In genomic region chr11:119426142-119426541, GRCh38 we compare ENCODE assay signal across 15 cellular contexts. TPM values are rescaled to one million over a fixed set of nuclear protein-coding genes. Genes with fewer than 3 reads are reported as not detected.
"Had no signal": no experiment of that assay in that cellular context is flagged by ENCODE, and none has a peak within 500 bp of the region (broad histone marks: within the 10 kb centered on the region; RNA-seq: fewer than 3 reads in every experiment).

No MANE protein-coding gene starts in this region.

- ATAC-seq: T-cell had no signal

- H3K27ac Mint-ChIP-seq: activated B cell treated with CpG ODN at 0.5 μM for 24 hours; activated naive CD8-positive, alpha-beta T cell; endodermal cell; memory B cell; T-cell had no signal

- H3K27ac ChIP-seq: brain microvascular endothelial cell, left ventricle myocardium inferior, SK-N-MC, upper lobe of left lung had no signal

- H3K4me3 Mint-ChIP-seq: activated B cell treated with CpG ODN at 0.5 μM for 24 hours; activated naive CD8-positive, alpha-beta T cell; endodermal cell; memory B cell; T-cell had no signal

- H3K4me3 ChIP-seq: left ventricle myocardium inferior, SK-N-MC, upper lobe of left lung had no signal

- H3K9me3 Mint-ChIP-seq: activated B cell treated with CpG ODN at 0.5 μM for 24 hours, memory B cell, T-cell had no signal

- DNase-seq: activated B cell treated with CpG ODN at 0.5 μM for 24 hours; activated gamma-delta T cell; amygdala; brain microvascular endothelial cell; cerebellar nuclear complex; dermis blood vessel endothelial cell; endodermal cell; left ventricle myocardium inferior; stimulated activated CD4-positive, alpha-beta T cell treated with anti-CD3 and anti-CD28 coated beads, Interleukin-12 subunit alpha, Interleukin-12 subunit beta, amount 100 ng/mL, for 4 hours; stimulated activated naive CD4-positive, alpha-beta T cell treated with Interleukin-2 at 50 U/mL for 16 hours; T-cell; upper lobe of left lung had no signal

- H3K9me3 ChIP-seq: upper lobe of left lung had no signal

- H3K36me3 Mint-ChIP-seq: activated naive CD8-positive, alpha-beta T cell; memory B cell; T-cell had no signal

- H3K36me3 ChIP-seq: brain microvascular endothelial cell, left ventricle myocardium inferior, upper lobe of left lung had no signal

RNA-seq across cellular contexts. Expression of gene THY1, which starts 3.2 kb away (rescaled TPM):
- total RNA-seq: activated B cell treated with CpG ODN at 0.5 μM for 24 hours had no signal
